ENCODE assay signal across 10 cellular contexts in genomic region chr3:146159037-146159436, GRCh38. TPM values are rescaled to one million over a fixed set of nuclear protein-coding genes. Genes with fewer than 3 reads are reported as not detected.
DNase-seq lines count a peak whose midpoint lies in the region; ATAC-seq, FAIRE-seq and TF ChIP-seq lines count a peak whose summit lies in the region.
"Had no signal": no experiment of that assay in that cellular context is flagged by ENCODE, and none has a peak within 500 bp of the region (broad histone marks: within the 10 kb centered on the region; RNA-seq: fewer than 3 reads in every experiment).

No MANE protein-coding gene starts in this region.

- 84% methylated on average over 4 of the region's 4 CpGs; no CpG with 5 or more reads in 1 of the 2 experiments for WGBS in H1 (ENCODE audit: extremely low coverage in 1 of 2, insufficient coverage in 1 of 2, insufficient read length in 1 of 2, insufficient replicate concordance in 2 of 2, low coverage in 1 of 2, low lambda C conversion rate in 2 of 2, missing lambda C conversion rate in 1 of 2), 2 experiments

- no peak for FAIRE-seq in H1 (lab: Jason Lieb, UNC)

- H2BK120ac ChIP-seq in H1 (replicated peaks; ENCODE audit: low read depth, low read length) = no peak overlapping the region

- no peak overlapping the region for H2BK15ac ChIP-seq in H1 (ENCODE audit: low read length)

- peaks cover 0 to 53% of the 10 kb centered on the region in 2 experiments; a peak in 3 of 4 replicates for H3K79me2 ChIP-seq in H1 (ENCODE audit: control insufficient read depth in 1 of 2, insufficient read depth in 2 of 2, low read length in 2 of 2)

- H2BK20ac ChIP-seq in H1 (ENCODE audit: low read length) = no peak overlapping the region

- no peak overlapping the region for H2BK5ac ChIP-seq in H1 (ENCODE audit: low read depth, low read length)

- peak overlapping the region; percentile 11 to 93; a peak in 2 of 4 replicates for H3K4me2 ChIP-seq in H1 (ENCODE audit: insufficient read depth in 1 of 2, low read depth in 2 of 2, low read length in 2 of 2)

- H3K27me3 ChIP-seq in cardiac muscle cell = no peaks in the 10 kb centered on the region
- peaks cover 0 to 6% (median 1%) of the 10 kb centered on the region in 4 experiments; a peak in 3 of 7 replicates for H3K27me3 ChIP-seq in H1 (replicated peaks in 1 of 4; ENCODE audit: control insufficient read depth in 3 of 4, extremely low read depth in 1 of 4, insufficient read depth in 3 of 4, low read length in 3 of 4)
- H3K27me3 ChIP-seq in upper lobe of right lung = no peaks in the 10 kb centered on the region

- no peak for TF ChIP-seq EP300 in H1 (IDR thresholded peaks at IDR 0.05; ENCODE audit: borderline replicate concordance in 1 of 2, low read depth in 2 of 2, low read length in 2 of 2)

- H4K5ac ChIP-seq in H1 (ENCODE audit: insufficient read length, low read depth, low read length) = no peak overlapping the region

- no peaks in the 10 kb centered on the region for H3K9me3 ChIP-seq in cardiac muscle cell (ENCODE audit: low read depth)
- no peaks in the 10 kb centered on the region for H3K9me3 ChIP-seq in H1 (ENCODE audit: insufficient read depth in 2 of 2, low read depth in 1 of 2, low read length in 1 of 2)
- H3K9me3 ChIP-seq in upper lobe of right lung = no peaks in the 10 kb centered on the region

- no peak overlapping the region for H4K8ac ChIP-seq in H1 (ENCODE audit: extremely low read depth, insufficient read depth, low read length)

- POLR2A ChIA-PET in H1 (lab: Charles Lee; ENCODE audit: partially characterized antibody) = no interaction called here

- H3K4me3 ChIP-seq in cardiac muscle cell (peak overlapping the region; percentile 79), H1 (ENCODE audit: extremely low read depth in 1 of 4, insufficient read depth in 2 of 4, low read depth in 3 of 4, low read length in 4 of 4) (peak overlapping the region in 1 of 4 experiments; percentile 89; a peak in 2 of 8 replicates), upper lobe of right lung (peak overlapping the region; percentile 76)

- H3K56ac ChIP-seq in H1 (replicated peaks; ENCODE audit: insufficient read length, low read depth, low read length) = no peak overlapping the region

- CTCF ChIA-PET in H1 (lab: Charles Lee; ENCODE audit: partially characterized antibody) = interaction anchor here (0.6 to 3.2 kb wide), 5 partner anchors 9 to 385 kb away, joined by 3 to 19 read pairs (median 6); partner anchors contain the start of gene PLSCR1

- H3K14ac ChIP-seq in H1 (ENCODE audit: insufficient read length) = no peak overlapping the region

- no peak overlapping the region for H3K9ac ChIP-seq in H1 (replicated peaks in 1 of 4; ENCODE audit: extremely low read depth in 1 of 4, low read depth in 3 of 4, low read length in 3 of 4)

- H3K79me1 ChIP-seq in H1 (ENCODE audit: low read depth, low read length) = no peaks in the 10 kb centered on the region; the same call in 1 of the 2 replicates

- peaks cover 11% of the 10 kb centered on the region for H3K23me2 ChIP-seq in H1 (ENCODE audit: low read depth, low read length)

- H2AK5ac ChIP-seq in H1 (ENCODE audit: low read depth, low read length) = no peak overlapping the region

- H3K4me1 ChIP-seq in cardiac muscle cell (ENCODE audit: low read depth) (peaks cover 55% of the 10 kb centered on the region), H1 (replicated peaks in 1 of 4; ENCODE audit: control insufficient read depth in 3 of 4, insufficient read depth in 4 of 4, low read length in 3 of 4) (peaks cover 0 to 7% (median 3%) of the 10 kb centered on the region in 4 experiments; a peak in 3 of 7 replicates), upper lobe of right lung (peaks cover 27% of the 10 kb centered on the region)

- H3K27ac ChIP-seq in cardiac muscle cell = peak overlapping the region; percentile 91
- H3K27ac ChIP-seq in H1 (ENCODE audit: low read depth, low read length) = no peak overlapping the region
- peak overlapping the region; percentile 93 for H3K27ac ChIP-seq in upper lobe of right lung

- ATAC-seq in Right ventricle myocardium inferior (no peak), upper lobe of right lung (no peak)
- ATAC-seq in activated CD4-positive, CD25-positive, alpha-beta regulatory T cell treated with anti-CD3 and anti-CD28 coated beads, Interleukin-2, amount 50 U/mL, for 24 hours = no peak

- no peak overlapping the region for H2BK12ac ChIP-seq in H1 (ENCODE audit: low read depth, low read length)

- H3K4ac ChIP-seq in H1 (replicated peaks; ENCODE audit: insufficient read length, low read depth, low read length) = no peak overlapping the region

- H3K18ac ChIP-seq in H1 (ENCODE audit: extremely low read depth, low read length) = no peak overlapping the region

- H4K91ac ChIP-seq in H1 (replicated peaks; ENCODE audit: insufficient read length, low read length) = no peak overlapping the region

- no peak overlapping the region for H3K23ac ChIP-seq in H1 (ENCODE audit: insufficient read length)

- DNase-seq in cardiac muscle cell (ENCODE audit: low read depth in 1 of 2, low spot score in 1 of 2) = no peak
- DNase-seq in Right ventricle myocardium inferior (ENCODE audit: missing footprints) = no peak
- no peak for DNase-seq in H1 (ENCODE audit: low read depth in 1 of 2, low spot score in 2 of 2)
- DNase-seq in myocyte (ENCODE audit: low read depth) = peak; percentile 62
- no peak for DNase-seq in upper lobe of right lung
- no peak for DNase-seq in globus pallidus (ENCODE audit: low spot score)
- DNase-seq in NCI-H82 treated with DMSO at 0.1 percent for 48 hours (lab: John Stamatoyannopoulos, UW; ENCODE audit: unreplicated experiment) = no peak
- DNase-seq: activated gamma-delta T cell, naive B cell had no signal

- H4K20me1 ChIP-seq in H1 (replicated peaks in 1 of 2; ENCODE audit: control insufficient read depth in 1 of 2, insufficient read depth in 2 of 2, low read length in 2 of 2) = no peaks in the 10 kb centered on the region

- TF ChIP-seq POLR2A in H1 (IDR thresholded peaks at IDR 0.05; ENCODE audit: control extremely low read depth in 1 of 2, low read depth in 2 of 2, low read length in 2 of 2) = no peak

- no peak for TF ChIP-seq RAD21 in H1 (IDR thresholded peaks at IDR 0.05 in 1 of 2, conservative IDR thresholded peaks at IDR 0.05 in 1 of 2; ENCODE audit: low read depth in 2 of 2, low read length in 2 of 2)

- TF ChIP-seq CTCF in cardiac muscle cell (IDR thresholded peaks at IDR 0.05; ENCODE audit: low read depth, low read length) = no peak
- no peak for TF ChIP-seq CTCF in H1 (IDR thresholded peaks at IDR 0.05; ENCODE audit: control extremely low read depth in 1 of 3, insufficient read depth in 1 of 3, low read depth in 1 of 3, low read length in 3 of 3)
- TF ChIP-seq CTCF in upper lobe of right lung (IDR thresholded peaks at IDR 0.05) = no peak

- intact Hi-C loops in Right ventricle myocardium inferior (cut with DNase I) (no loop called here), upper lobe of right lung (cut with DNase I) (no loop called here)

- H3K36me3 ChIP-seq in cardiac muscle cell (no peaks in the 10 kb centered on the region), H1 (ENCODE audit: control insufficient read depth in 2 of 4, insufficient read depth in 4 of 4, low read length in 3 of 4) (no peaks in the 10 kb centered on the region), upper lobe of right lung (no peaks in the 10 kb centered on the region)

- no peak overlapping the region for H2AFZ ChIP-seq in H1 (ENCODE audit: low read length)

TF ChIP-seq in H1, 55 proteins besides CTCF, POLR2A, EP300 and RAD21:
- TF ChIP-seq, protein P1, sequence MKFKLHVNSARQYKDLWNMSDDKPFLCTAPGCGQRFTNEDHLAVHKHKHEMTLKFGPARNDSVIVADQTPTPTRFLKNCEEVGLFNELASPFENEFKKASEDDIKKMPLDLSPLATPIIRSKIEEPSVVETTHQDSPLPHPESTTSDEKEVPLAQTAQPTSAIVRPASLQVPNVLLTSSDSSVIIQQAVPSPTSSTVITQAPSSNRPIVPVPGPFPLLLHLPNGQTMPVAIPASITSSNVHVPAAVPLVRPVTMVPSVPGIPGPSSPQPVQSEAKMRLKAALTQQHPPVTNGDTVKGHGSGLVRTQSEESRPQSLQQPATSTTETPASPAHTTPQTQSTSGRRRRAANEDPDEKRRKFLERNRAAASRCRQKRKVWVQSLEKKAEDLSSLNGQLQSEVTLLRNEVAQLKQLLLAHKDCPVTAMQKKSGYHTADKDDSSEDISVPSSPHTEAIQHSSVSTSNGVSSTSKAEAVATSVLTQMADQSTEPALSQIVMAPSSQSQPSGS (IDR thresholded peaks at IDR 0.05; ENCODE audit: low read length) = no peak
- no peak for TF ChIP-seq ZNF274 (IDR thresholded peaks at IDR 0.05; ENCODE audit: borderline replicate concordance, extremely low read depth, low read length)
- no peak for TF ChIP-seq PHF8 (conservative IDR thresholded peaks at IDR 0.05; ENCODE audit: low read depth, low read length)
- TF ChIP-seq SP2 (IDR thresholded peaks at IDR 0.05; ENCODE audit: low read length) = no peak
- no peak for TF ChIP-seq KDM1A (IDR thresholded peaks at IDR 0.05; ENCODE audit: borderline replicate concordance, low read length)
- no peak for TF ChIP-seq KDM4A (IDR thresholded peaks at IDR 0.05; ENCODE audit: low read depth, low read length, severe bottlenecking)
- no peak for TF ChIP-seq GTF2F1 (IDR thresholded peaks at IDR 0.05; ENCODE audit: borderline replicate concordance, low read depth, low read length)
- no peak for TF ChIP-seq GABPA (IDR thresholded peaks at IDR 0.05; ENCODE audit: borderline replicate concordance, insufficient read depth, low read length)
- TF ChIP-seq TCF12 (IDR thresholded peaks at IDR 0.05; ENCODE audit: low read depth, low read length) = no peak

RNA-seq across cellular contexts. Expression of gene PLOD2, which starts 1.9 kb away (rescaled TPM):
- total RNA-seq in cardiac muscle cell (82.1 and 84.5 TPM in 2 replicates), Right ventricle myocardium inferior (19.7 TPM), myocyte (71.0 and 77.1 TPM in 2 replicates), upper lobe of right lung (23.7 TPM)
- polyA plus RNA-seq in cardiac muscle cell (93.7 and 108 TPM in 2 replicates), H1 (2011; rRNA removed) (2.5 and 4.0 TPM in 2 replicates)
- total RNA-seq in H1 (2021; fragmentation: NEBNext Ultra II Directional; extraction: Animal tissue kit (Norgen Biotek cat#: 25700)) = 25.7 and 28.7 TPM in 2 replicates
- polyA plus RNA-seq in H1 (2011; cell fraction: cytosol; rRNA removed) = 5.9 TPM
- 3.4 TPM for polyA plus RNA-seq in H1 (2011; cell fraction: nucleus; rRNA removed)
- polyA plus RNA-seq in H1 (2012, experiment 1 of 2) = 9.4 to 20.5 TPM (median 15.2 TPM) in 4 replicates
- 1.1 TPM for polyA plus RNA-seq in H1 (2012, experiment 2 of 2)
- polyA plus RNA-seq in H1 (2013, experiment 1 of 2) = 66.7 TPM
- polyA plus RNA-seq in H1 (2013, experiment 2 of 2) = 69.8 TPM
- 5.1 and 9.2 TPM in 2 replicates for polyA minus RNA-seq in H1 (2011; rRNA and poly(A)+ RNA removed)
- 6.1 TPM for polyA minus RNA-seq in H1 (2011; cell fraction: cytosol; rRNA and poly(A)+ RNA removed)
- 14.6 TPM for polyA minus RNA-seq in H1 (2011; cell fraction: nucleus; rRNA and poly(A)+ RNA removed)
- 190 TPM for polyA plus RNA-seq in myocyte (2012)
